19 cellular contexts compared by ENCODE assay signal in the genomic region with DNA sequence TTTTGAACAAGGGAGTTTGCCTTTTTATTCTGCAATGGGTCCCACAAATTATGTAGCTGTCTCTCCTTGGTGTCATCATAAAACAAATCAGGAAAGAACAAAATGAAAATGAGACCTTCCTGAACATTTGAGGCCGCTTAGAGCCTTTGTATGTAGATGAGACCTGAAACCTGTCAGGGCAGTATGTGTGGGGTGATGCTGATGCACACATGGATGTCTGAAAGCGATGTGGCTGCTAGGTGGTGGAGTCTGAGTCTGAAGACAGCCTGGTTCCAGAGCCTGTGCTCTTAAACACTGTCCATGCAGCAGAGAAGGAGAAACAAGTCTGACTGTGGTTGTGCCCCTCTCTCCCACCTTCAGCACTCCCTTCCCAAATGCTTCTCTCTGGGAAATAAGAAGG.
"Had no signal": no experiment of that assay in that cellular context is flagged by ENCODE, and none has a peak within 500 bp of the region (broad histone marks: within the 10 kb centered on the region; RNA-seq: fewer than 3 reads in every experiment).

No MANE protein-coding gene starts in this region.

- H3K4me3 ChIP-seq: gastrocnemius medialis, heart left ventricle, lower lobe of right lung, ovary, spleen, thoracic aorta had no signal

- H3K27me3 ChIP-seq: ovary had no signal

- DNase-seq: activated CD4-positive, alpha-beta T cell treated with anti-CD3 and anti-CD28 coated beads, Interleukin-2, amount 50 U/mL, for 48 hours; activated CD8-positive, alpha-beta memory T cell treated with anti-CD3 and anti-CD28 coated beads, Interleukin-2, amount 10 ng/mL, durations not matched to agents 7 days and 5 days; activated naive CD4-positive, alpha-beta T cell treated with anti-CD3 and anti-CD28 coated beads, Interleukin-2, amount 10 ng/mL, durations not matched to agents 7 days and 5 days; activated T-cell treated with anti-CD3 and anti-CD28 coated beads, Interleukin-2, amount 50 U/mL, for 1 hour; dermis blood vessel endothelial cell; effector memory CD8-positive, alpha-beta T cell; gastrocnemius medialis; heart left ventricle; left colon; lower lobe of right lung; nephron progenitor cell; ovary; spleen; stimulated activated CD4-positive, alpha-beta T cell treated with anti-CD3 and anti-CD28 coated beads, Interleukin-2, amount 100 ng/mL, for 24 hours; T1000 had no signal

- H3K4me1 ChIP-seq: gastrocnemius medialis, heart left ventricle, lower lobe of right lung had no signal

- H3K36me3 ChIP-seq: gastrocnemius medialis, heart left ventricle, lower lobe of right lung, ovary, spleen, thoracic aorta had no signal

- H3K9me3 ChIP-seq: gastrocnemius medialis, heart left ventricle, lower lobe of right lung, ovary, spleen, thoracic aorta had no signal

- ATAC-seq: activated CD8-positive, alpha-beta memory T cell treated with anti-CD3 and anti-CD28 coated beads, Interleukin-2, amount 10 ng/mL, durations not matched to agents 7 days and 5 days; effector memory CD8-positive, alpha-beta T cell; gastrocnemius medialis; heart left ventricle; left colon; lower lobe of right lung; sciatic nerve had no signal

- H3K27ac ChIP-seq: epithelial cell of prostate, gastrocnemius medialis, heart left ventricle, lower lobe of right lung, ovary, thoracic aorta, VCaP had no signal
